22 cellular contexts compared by ENCODE assay signal in the genomic region with DNA sequence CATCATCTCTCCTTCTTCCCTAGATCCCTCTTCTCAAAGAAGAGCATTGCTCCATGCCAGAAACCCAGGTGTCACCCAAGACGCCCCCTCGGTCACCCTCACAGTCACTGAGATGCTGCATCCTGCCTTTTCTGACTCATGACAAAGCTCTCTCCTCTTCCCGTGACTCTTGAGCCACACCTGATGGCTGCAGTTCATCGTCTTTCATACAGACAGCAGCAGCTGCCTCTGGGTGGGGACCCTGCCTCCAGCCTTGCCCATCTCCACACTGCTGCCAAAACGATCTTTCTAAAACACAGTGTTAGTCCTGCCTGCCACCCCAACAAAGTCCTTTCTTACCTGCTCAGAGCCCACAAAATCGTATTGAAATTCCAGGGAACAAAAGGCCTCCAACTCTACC.
"Had no signal": no experiment of that assay in that cellular context is flagged by ENCODE, and none has a peak within 500 bp of the region (broad histone marks: within the 10 kb centered on the region; RNA-seq: fewer than 3 reads in every experiment).

No MANE protein-coding gene starts in this region.

- H3K36me3 Mint-ChIP-seq: naive thymus-derived CD8-positive, alpha-beta T cell had no signal

- H3K79me2 ChIP-seq: parathyroid adenoma had no signal

- H3K9me3 Mint-ChIP-seq: endodermal cell; naive thymus-derived CD8-positive, alpha-beta T cell; neural crest cell; stimulated activated effector memory CD8-positive, alpha-beta T cell treated with anti-CD3 and anti-CD28 coated beads, Interleukin-12 subunit alpha, Interleukin-12 subunit beta, amount 100 ng/mL, for 72 hours had no signal

- H3K27me3 ChIP-seq: upper lobe of left lung, vagina had no signal

- DNase-seq: effector CD4-positive, alpha-beta T cell; endodermal cell; heart right ventricle; hypothalamus; kidney glomerular epithelial cell; mammary epithelial cell; naive thymus-derived CD8-positive, alpha-beta T cell; nucleus accumbens; psoas muscle; sigmoid colon; small intestine; stimulated activated CD4-positive, alpha-beta T cell treated with anti-CD3 and anti-CD28 coated beads, Interleukin-4, amount 100 ng/mL, for 1 hour; stimulated activated CD8-positive, alpha-beta memory T cell treated with anti-CD3 and anti-CD28 coated beads, Interleukin-4, amount 100 ng/mL, for 48 hours; stimulated activated naive CD8-positive, alpha-beta T cell treated with anti-CD3 and anti-CD28 coated beads, Interleukin-15, Interleukin-2, amounts not matched to agents 100 U/mL and 50 U/mL, for 24 hours; upper lobe of left lung had no signal

- H3K27ac Mint-ChIP-seq: endodermal cell; naive thymus-derived CD8-positive, alpha-beta T cell; stimulated activated effector memory CD8-positive, alpha-beta T cell treated with anti-CD3 and anti-CD28 coated beads, Interleukin-12 subunit alpha, Interleukin-12 subunit beta, amount 100 ng/mL, for 72 hours had no signal

- H3K4me1 ChIP-seq: parathyroid adenoma, sigmoid colon had no signal

- ATAC-seq: heart right ventricle; left lobe of liver; naive thymus-derived CD8-positive, alpha-beta T cell; psoas muscle; stimulated activated effector memory CD8-positive, alpha-beta T cell treated with anti-CD3 and anti-CD28 coated beads, Interleukin-12 subunit alpha, Interleukin-12 subunit beta, amount 100 ng/mL, for 72 hours; stimulated activated naive CD8-positive, alpha-beta T cell treated with anti-CD3 and anti-CD28 coated beads, Interleukin-15, Interleukin-2, amounts not matched to agents 100 U/mL and 50 U/mL, for 24 hours had no signal

- H3K4me3 ChIP-seq: coronary artery, heart right ventricle, psoas muscle, sigmoid colon, tibial artery, upper lobe of left lung, vagina had no signal

- H3K36me3 ChIP-seq: heart right ventricle, sigmoid colon, tibial artery, upper lobe of left lung, vagina had no signal

- H3K27ac ChIP-seq: coronary artery, heart right ventricle, parathyroid adenoma, psoas muscle, sigmoid colon, tibial artery, upper lobe of left lung, vagina had no signal

- H3K4me3 Mint-ChIP-seq: endodermal cell; naive thymus-derived CD8-positive, alpha-beta T cell; neural crest cell; stimulated activated effector memory CD8-positive, alpha-beta T cell treated with anti-CD3 and anti-CD28 coated beads, Interleukin-12 subunit alpha, Interleukin-12 subunit beta, amount 100 ng/mL, for 72 hours had no signal

- H2AFZ ChIP-seq: parathyroid adenoma had no signal

- H3K9me3 ChIP-seq: heart right ventricle, psoas muscle, sigmoid colon, tibial artery, upper lobe of left lung, vagina had no signal
